In genomic region chr3:85004147-85004546, GRCh38 we compare ENCODE assay signal across 20 cellular contexts. TPM values are rescaled to one million over a fixed set of nuclear protein-coding genes. Genes with fewer than 3 reads are reported as not detected.
DNase-seq lines count a peak whose midpoint lies in the region; ATAC-seq, FAIRE-seq and TF ChIP-seq lines count a peak whose summit lies in the region.
"Had no signal": no experiment of that assay in that cellular context is flagged by ENCODE, and none has a peak within 500 bp of the region (broad histone marks: within the 10 kb centered on the region; RNA-seq: fewer than 3 reads in every experiment).

No MANE protein-coding gene starts in this region.

- H3K9ac ChIP-seq in HepG2 (ENCODE audit: insufficient read depth, low read depth, low read length), result no peak overlapping the region

- H3K4me1 Mint-ChIP-seq in activated T-cell treated with anti-CD3 and anti-CD28 coated beads, Interleukin-2, amount 50 U/mL, for 72 hours (ENCODE audit: low read depth), result no peaks in the 10 kb centered on the region
- H3K4me1 Mint-ChIP-seq: CD4-positive, alpha-beta memory T cell had no signal

- H3K27me3 Mint-ChIP-seq in activated T-cell treated with anti-CD3 and anti-CD28 coated beads, Interleukin-2, amount 50 U/mL, for 72 hours (ENCODE audit: low read depth), result no peaks in the 10 kb centered on the region
- H3K27me3 Mint-ChIP-seq: CD4-positive, alpha-beta memory T cell had no signal

- ATAC-seq in HepG2 (no peak), right lobe of liver (no peak), GM21381 (IDR thresholded peaks at IDR 0.05; ENCODE audit: unreplicated experiment) (no peak)
- ATAC-seq in activated T-cell treated with anti-CD3 and anti-CD28 coated beads, Interleukin-2, amount 50 U/mL, for 72 hours (replicated peaks in 1 of 2), result no peak
- ATAC-seq: GM12878, HCT116 had no signal

- BruUV-seq in HepG2 (replicated peaks; lab: Mats Ljungman, UMichigan), result no TSS peak

- POLR2A ChIA-PET in HepG2 (lab: Yijun Ruan, JAX), result no interaction called here

- TF ChIP-seq EP300 in HepG2 (IDR thresholded peaks at IDR 0.05; ENCODE audit: low read depth in 2 of 2, low read length in 2 of 2) (no peak), HepG2 (CRISPR knock-in tag; IDR thresholded peaks at IDR 0.05; ENCODE audit: borderline replicate concordance) (no peak)

- CTCF ChIA-PET in HepG2 (lab: Yijun Ruan, JAX; ENCODE audit: low intra/inter-chr PET ratio, low total read pairs), result no interaction called here

- TF ChIP-seq POLR2A in HepG2 (IDR thresholded peaks at IDR 0.05; ENCODE audit: insufficient read depth in 1 of 2, low read depth in 2 of 2, low read length in 2 of 2) (no peak), right lobe of liver (IDR thresholded peaks at IDR 0.05) (no peak)

- in situ Hi-C loops in HepG2 (cut with HindIII; ENCODE audit: extremely low pct_ligation_motif_present, low pct_unique_long_range_greater_than_20kb), result no loop called here

- H3K36me3 Mint-ChIP-seq in activated T-cell treated with anti-CD3 and anti-CD28 coated beads, Interleukin-2, amount 50 U/mL, for 72 hours (ENCODE audit: insufficient read depth in 2 of 2), result peaks cover 0 to 2% of the 10 kb centered on the region in 2 donors
- H3K36me3 Mint-ChIP-seq: CD4-positive, alpha-beta memory T cell had no signal

- TF ChIP-seq RAD21 in HepG2 (CRISPR knock-in tag; IDR thresholded peaks at IDR 0.05), result no peak

- TF ChIP-seq CTCF in HepG2 (CRISPR knock-in tag; IDR thresholded peaks at IDR 0.05), result no peak
- no peak for TF ChIP-seq CTCF in right lobe of liver (IDR thresholded peaks at IDR 0.05)

- no peaks in the 10 kb centered on the region for H3K79me2 ChIP-seq in HepG2 (ENCODE audit: insufficient read depth, low read length)

- H3K27ac ChIP-seq in HepG2 (ENCODE audit: extremely low read length, insufficient read depth, low read length) (no peak overlapping the region), right lobe of liver (no peak overlapping the region)

- no peak for FAIRE-seq in HepG2 (lab: Jason Lieb, UNC)
- FAIRE-seq: GM12878, GM19239 had no signal

- H3K4me3 ChIP-seq in HepG2 (replicated peaks in 1 of 3; ENCODE audit: insufficient read depth in 1 of 3, low read depth in 2 of 3, low read length in 3 of 3), result no peak overlapping the region
- no peak overlapping the region for H3K4me3 ChIP-seq in right lobe of liver
- H3K4me3 ChIP-seq: GM12878 had no signal

- no peaks in the 10 kb centered on the region for H4K20me1 ChIP-seq in HepG2 (ENCODE audit: insufficient read depth, low read length)

- H2AFZ ChIP-seq in HepG2 (ENCODE audit: low read length), result no peak overlapping the region

- H3K9me3 ChIP-seq in HepG2 (ENCODE audit: low read length), result no peaks in the 10 kb centered on the region
- no peaks in the 10 kb centered on the region for H3K9me3 ChIP-seq in right lobe of liver

- WGBS in HepG2 (ENCODE audit: low lambda C conversion rate), result 94% methylated on average over 3 of the region's 3 CpGs
- 71% methylated on average over 3 of the region's 3 CpGs for WGBS in right lobe of liver (ENCODE audit: insufficient coverage, low coverage, low lambda C conversion rate, missing lambda C conversion rate)

- DNase-seq in HepG2 (ENCODE audit: low spot score) (no peak), right lobe of liver (no peak), NCI-H2171 (lab: John Stamatoyannopoulos, UW) (peak; percentile 36), OCI-M1 (lab: John Stamatoyannopoulos, UW) (peak; percentile 7), SHP77 treated with DMSO at 0.1 percent for 48 hours (lab: John Stamatoyannopoulos, UW) (no peak)
- no peak for DNase-seq in activated T-cell treated with anti-CD3 and anti-CD28 coated beads, Interleukin-2, amount 50 U/mL, for 72 hours
- DNase-seq: 8988T; Calu3; CD4-positive, alpha-beta memory T cell; COR-L47; DMS79; EL; GDM1; H9 had no signal

- no peaks in the 10 kb centered on the region for H3K27me3 ChIP-seq in HepG2 (ENCODE audit: control insufficient read depth in 1 of 2, insufficient read depth in 2 of 2, low read length in 2 of 2)
- no peaks in the 10 kb centered on the region for H3K27me3 ChIP-seq in right lobe of liver

- H3K4me3 Mint-ChIP-seq in activated T-cell treated with anti-CD3 and anti-CD28 coated beads, Interleukin-2, amount 50 U/mL, for 72 hours, result no peak overlapping the region
- H3K4me3 Mint-ChIP-seq: CD4-positive, alpha-beta memory T cell; H9 had no signal

- no peak overlapping the region for H3K4me2 ChIP-seq in HepG2 (ENCODE audit: low read depth, low read length)

- peaks cover 0 to 3% of the 10 kb centered on the region in 2 donors for H3K9me3 Mint-ChIP-seq in activated T-cell treated with anti-CD3 and anti-CD28 coated beads, Interleukin-2, amount 50 U/mL, for 72 hours
- H3K9me3 Mint-ChIP-seq: H9 had no signal

- H3K36me3 ChIP-seq in HepG2 (replicated peaks in 1 of 2; ENCODE audit: control insufficient read depth in 1 of 2, insufficient read depth in 2 of 2, low read length in 2 of 2) (no peaks in the 10 kb centered on the region), right lobe of liver (no peaks in the 10 kb centered on the region)

- H3K4me1 ChIP-seq in HepG2 (ENCODE audit: insufficient read depth, low read length) (peaks cover 27% of the 10 kb centered on the region), right lobe of liver (peaks cover 0 to 22% (median 7%) of the 10 kb centered on the region in 4 donors)

- intact Hi-C loops in HepG2 (cut with micrococcal nuclease; ENCODE audit: unreplicated experiment) (no loop called here), right lobe of liver (cut with DNase I) (no loop called here)

- no peak overlapping the region for H3K27ac Mint-ChIP-seq in activated T-cell treated with anti-CD3 and anti-CD28 coated beads, Interleukin-2, amount 50 U/mL, for 72 hours
- H3K27ac Mint-ChIP-seq: CD4-positive, alpha-beta memory T cell had no signal

TF ChIP-seq in HepG2, 621 proteins besides CTCF, POLR2A, EP300 and RAD21 (continues in another document):
- TF ChIP-seq ZNF574 (CRISPR knock-in tag; IDR thresholded peaks at IDR 0.05) (no peak), MAFK (conservative IDR thresholded peaks at IDR 0.05 in 1 of 2, IDR thresholded peaks at IDR 0.05 in 1 of 2; ENCODE audit: low read length in 2 of 2) (peak; percentile 96 to 99), ARID2 (CRISPR knock-in tag; IDR thresholded peaks at IDR 0.05; ENCODE audit: borderline replicate concordance) (no peak), RCOR2 (CRISPR knock-in tag; IDR thresholded peaks at IDR 0.05) (no peak)

RNA-seq across cellular contexts. Expression of gene CADM2, which starts 45.4 kb away (rescaled TPM):
- not detected in 2 replicates for total RNA-seq in HepG2 (2016; rRNA removed; fragmentation: Illumina TruSeq; extraction: Trizol)
- total RNA-seq in HepG2 (2016; cell fraction: cytosol; rRNA removed; fragmentation: Illumina TruSeq; extraction: Trizol; ENCODE audit: low read depth), result not detected in 2 replicates
- total RNA-seq in HepG2 (2016; cell fraction: insoluble cytoplasmic fraction; rRNA removed; fragmentation: Illumina TruSeq; extraction: Trizol), result not detected in 2 replicates
- total RNA-seq in HepG2 (2016; cell fraction: membrane; rRNA removed; fragmentation: Illumina TruSeq; extraction: Trizol), result not detected in 2 replicates
- not detected in 2 replicates for total RNA-seq in HepG2 (2016; cell fraction: nucleus; rRNA removed; fragmentation: Illumina TruSeq; extraction: Trizol)
- not detected in 2 replicates for polyA plus RNA-seq in HepG2 (2011; rRNA removed)
- 0.04 TPM in 1 of 2 replicates, not detected in the other for polyA plus RNA-seq in HepG2 (2011; cell fraction: cytosol; rRNA removed)
- polyA plus RNA-seq in HepG2 (2011; cell fraction: nucleus; rRNA removed), result 0.21 TPM in 1 of 2 replicates, not detected in the other
- not detected in 2 replicates for polyA plus RNA-seq in HepG2 (2012)
- not detected in 2 replicates for polyA plus RNA-seq in HepG2 (2016; cell fraction: cytosol; fragmentation: Illumina TruSeq; extraction: Trizol; ENCODE audit: low read depth)
- not detected in 2 replicates for polyA plus RNA-seq in HepG2 (2016; cell fraction: insoluble cytoplasmic fraction; fragmentation: Illumina TruSeq; extraction: Trizol; ENCODE audit: low read depth)
- polyA plus RNA-seq in HepG2 (2016; cell fraction: membrane; fragmentation: Illumina TruSeq; extraction: Trizol; ENCODE audit: low read depth), result not detected in 2 replicates
- polyA plus RNA-seq in HepG2 (2016; cell fraction: nucleus; fragmentation: Illumina TruSeq; extraction: Trizol; ENCODE audit: insufficient read depth, low read depth), result not detected in 2 replicates
- polyA minus RNA-seq in HepG2 (2011; rRNA and poly(A)+ RNA removed; ENCODE audit: low replicate concordance), result 0.12 TPM in 1 of 2 replicates, not detected in the other
- not detected in 2 replicates for polyA minus RNA-seq in HepG2 (2011; cell fraction: cytosol; rRNA and poly(A)+ RNA removed)
- polyA minus RNA-seq in HepG2 (2011; cell fraction: nucleus; rRNA and poly(A)+ RNA removed), result not detected in 2 replicates
- 1 to 10 TPM in 2 of 6 experiments, under 1 TPM in 4; under 0.01 to 1.7 (median 0.15) TPM for total RNA-seq in right lobe of liver
- not detected for total RNA-seq in activated T-cell treated with anti-CD3 and anti-CD28 coated beads, Interleukin-2, amount 50 U/mL, for 72 hours
- total RNA-seq: GM12878, H4 had no signal
- polyA plus RNA-seq: BJ had no signal

Comparison
In these comparisons a context has a peak if more than half of its experiments do, and no peak if none do; other contexts are left out.
1. DNase-seq: peak in NCI-H2171 (single experiment) and OCI-M1 (single experiment); none in HepG2 (single experiment), right lobe of liver (0 of 3), activated T-cell treated with anti-CD3 and anti-CD28 coated beads, Interleukin-2, amount 50 U/mL, for 72 hours (0 of 2) and SHP77 treated with DMSO at 0.1 percent for 48 hours (single experiment).